Comparison of ENCODE assay signal across 1 cellular context in the genomic region with DNA sequence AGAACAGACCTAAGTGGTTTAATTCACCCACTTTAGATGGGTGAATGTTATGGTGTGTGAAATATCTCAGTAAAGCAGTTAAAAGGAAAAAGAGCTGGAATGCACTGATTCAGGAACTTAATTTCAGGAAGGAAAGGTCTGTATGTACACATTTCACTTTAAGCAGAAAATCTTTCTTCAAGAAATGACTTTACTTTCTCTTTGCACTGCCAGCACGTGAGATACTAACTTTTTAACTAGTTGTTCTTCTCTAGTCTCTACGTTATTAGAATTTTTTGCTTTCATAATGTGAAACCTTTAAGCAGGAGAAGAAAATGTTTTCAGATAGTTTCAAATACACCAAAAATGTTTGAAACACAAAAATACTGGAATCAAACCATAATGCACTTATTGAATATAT.
TF ChIP-seq lines count a peak whose summit lies in the region.

No MANE protein-coding gene starts in this region.

TF ChIP-seq in HepG2, 621 proteins besides CTCF, POLR2A, EP300 and RAD21:
- TF ChIP-seq, protein P1, sequence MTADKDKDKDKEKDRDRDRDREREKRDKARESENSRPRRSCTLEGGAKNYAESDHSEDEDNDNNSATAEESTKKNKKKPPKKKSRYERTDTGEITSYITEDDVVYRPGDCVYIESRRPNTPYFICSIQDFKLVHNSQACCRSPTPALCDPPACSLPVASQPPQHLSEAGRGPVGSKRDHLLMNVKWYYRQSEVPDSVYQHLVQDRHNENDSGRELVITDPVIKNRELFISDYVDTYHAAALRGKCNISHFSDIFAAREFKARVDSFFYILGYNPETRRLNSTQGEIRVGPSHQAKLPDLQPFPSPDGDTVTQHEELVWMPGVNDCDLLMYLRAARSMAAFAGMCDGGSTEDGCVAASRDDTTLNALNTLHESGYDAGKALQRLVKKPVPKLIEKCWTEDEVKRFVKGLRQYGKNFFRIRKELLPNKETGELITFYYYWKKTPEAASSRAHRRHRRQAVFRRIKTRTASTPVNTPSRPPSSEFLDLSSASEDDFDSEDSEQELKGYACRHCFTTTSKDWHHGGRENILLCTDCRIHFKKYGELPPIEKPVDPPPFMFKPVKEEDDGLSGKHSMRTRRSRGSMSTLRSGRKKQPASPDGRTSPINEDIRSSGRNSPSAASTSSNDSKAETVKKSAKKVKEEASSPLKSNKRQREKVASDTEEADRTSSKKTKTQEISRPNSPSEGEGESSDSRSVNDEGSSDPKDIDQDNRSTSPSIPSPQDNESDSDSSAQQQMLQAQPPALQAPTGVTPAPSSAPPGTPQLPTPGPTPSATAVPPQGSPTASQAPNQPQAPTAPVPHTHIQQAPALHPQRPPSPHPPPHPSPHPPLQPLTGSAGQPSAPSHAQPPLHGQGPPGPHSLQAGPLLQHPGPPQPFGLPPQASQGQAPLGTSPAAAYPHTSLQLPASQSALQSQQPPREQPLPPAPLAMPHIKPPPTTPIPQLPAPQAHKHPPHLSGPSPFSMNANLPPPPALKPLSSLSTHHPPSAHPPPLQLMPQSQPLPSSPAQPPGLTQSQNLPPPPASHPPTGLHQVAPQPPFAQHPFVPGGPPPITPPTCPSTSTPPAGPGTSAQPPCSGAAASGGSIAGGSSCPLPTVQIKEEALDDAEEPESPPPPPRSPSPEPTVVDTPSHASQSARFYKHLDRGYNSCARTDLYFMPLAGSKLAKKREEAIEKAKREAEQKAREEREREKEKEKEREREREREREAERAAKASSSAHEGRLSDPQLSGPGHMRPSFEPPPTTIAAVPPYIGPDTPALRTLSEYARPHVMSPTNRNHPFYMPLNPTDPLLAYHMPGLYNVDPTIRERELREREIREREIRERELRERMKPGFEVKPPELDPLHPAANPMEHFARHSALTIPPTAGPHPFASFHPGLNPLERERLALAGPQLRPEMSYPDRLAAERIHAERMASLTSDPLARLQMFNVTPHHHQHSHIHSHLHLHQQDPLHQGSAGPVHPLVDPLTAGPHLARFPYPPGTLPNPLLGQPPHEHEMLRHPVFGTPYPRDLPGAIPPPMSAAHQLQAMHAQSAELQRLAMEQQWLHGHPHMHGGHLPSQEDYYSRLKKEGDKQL (CRISPR knock-in tag; IDR thresholded peaks at IDR 0.05; ENCODE audit: low read depth) = no peak
- TF ChIP-seq MYPOP (CRISPR knock-in tag; IDR thresholded peaks at IDR 0.05) = no peak
- TF ChIP-seq PHF20 (CRISPR knock-in tag; IDR thresholded peaks at IDR 0.05) = no peak
- TF ChIP-seq, protein P2, sequence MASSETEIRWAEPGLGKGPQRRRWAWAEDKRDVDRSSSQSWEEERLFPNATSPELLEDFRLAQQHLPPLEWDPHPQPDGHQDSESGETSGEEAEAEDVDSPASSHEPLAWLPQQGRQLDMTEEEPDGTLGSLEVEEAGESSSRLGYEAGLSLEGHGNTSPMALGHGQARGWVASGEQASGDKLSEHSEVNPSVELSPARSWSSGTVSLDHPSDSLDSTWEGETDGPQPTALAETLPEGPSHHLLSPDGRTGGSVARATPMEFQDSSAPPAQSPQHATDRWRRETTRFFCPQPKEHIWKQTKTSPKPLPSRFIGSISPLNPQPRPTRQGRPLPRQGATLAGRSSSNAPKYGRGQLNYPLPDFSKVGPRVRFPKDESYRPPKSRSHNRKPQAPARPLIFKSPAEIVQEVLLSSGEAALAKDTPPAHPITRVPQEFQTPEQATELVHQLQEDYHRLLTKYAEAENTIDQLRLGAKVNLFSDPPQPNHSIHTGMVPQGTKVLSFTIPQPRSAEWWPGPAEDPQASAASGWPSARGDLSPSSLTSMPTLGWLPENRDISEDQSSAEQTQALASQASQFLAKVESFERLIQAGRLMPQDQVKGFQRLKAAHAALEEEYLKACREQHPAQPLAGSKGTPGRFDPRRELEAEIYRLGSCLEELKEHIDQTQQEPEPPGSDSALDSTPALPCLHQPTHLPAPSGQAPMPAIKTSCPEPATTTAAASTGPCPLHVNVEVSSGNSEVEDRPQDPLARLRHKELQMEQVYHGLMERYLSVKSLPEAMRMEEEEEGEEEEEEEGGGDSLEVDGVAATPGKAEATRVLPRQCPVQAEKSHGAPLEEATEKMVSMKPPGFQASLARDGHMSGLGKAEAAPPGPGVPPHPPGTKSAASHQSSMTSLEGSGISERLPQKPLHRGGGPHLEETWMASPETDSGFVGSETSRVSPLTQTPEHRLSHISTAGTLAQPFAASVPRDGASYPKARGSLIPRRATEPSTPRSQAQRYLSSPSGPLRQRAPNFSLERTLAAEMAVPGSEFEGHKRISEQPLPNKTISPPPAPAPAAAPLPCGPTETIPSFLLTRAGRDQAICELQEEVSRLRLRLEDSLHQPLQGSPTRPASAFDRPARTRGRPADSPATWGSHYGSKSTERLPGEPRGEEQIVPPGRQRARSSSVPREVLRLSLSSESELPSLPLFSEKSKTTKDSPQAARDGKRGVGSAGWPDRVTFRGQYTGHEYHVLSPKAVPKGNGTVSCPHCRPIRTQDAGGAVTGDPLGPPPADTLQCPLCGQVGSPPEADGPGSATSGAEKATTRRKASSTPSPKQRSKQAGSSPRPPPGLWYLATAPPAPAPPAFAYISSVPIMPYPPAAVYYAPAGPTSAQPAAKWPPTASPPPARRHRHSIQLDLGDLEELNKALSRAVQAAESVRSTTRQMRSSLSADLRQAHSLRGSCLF (CRISPR knock-in tag; IDR thresholded peaks at IDR 0.05; ENCODE audit: borderline replicate concordance) = no peak
- TF ChIP-seq CBX5 (CRISPR knock-in tag; IDR thresholded peaks at IDR 0.05; ENCODE audit: borderline replicate concordance) = no peak
- TF ChIP-seq ZNF513 (CRISPR knock-in tag; conservative IDR thresholded peaks at IDR 0.05) = no peak
- no peak for TF ChIP-seq TP53 (CRISPR knock-in tag; conservative IDR thresholded peaks at IDR 0.05)
- TF ChIP-seq ZNF121 (CRISPR knock-in tag; IDR thresholded peaks at IDR 0.05) = no peak
- TF ChIP-seq BRD4 (CRISPR knock-in tag; IDR thresholded peaks at IDR 0.05) = no peak
- no peak for TF ChIP-seq MAF1 (CRISPR knock-in tag; IDR thresholded peaks at IDR 0.05; ENCODE audit: borderline replicate concordance)
- no peak for TF ChIP-seq FOXP1 (IDR thresholded peaks at IDR 0.05)
- TF ChIP-seq FOXP1 (CRISPR knock-in tag; IDR thresholded peaks at IDR 0.05) = no peak
- TF ChIP-seq MAZ (IDR thresholded peaks at IDR 0.05; ENCODE audit: borderline replicate concordance, low read depth, low read length) = no peak
- no peak for TF ChIP-seq MAZ (CRISPR knock-in tag; IDR thresholded peaks at IDR 0.05; ENCODE audit: low read depth)
- no peak for TF ChIP-seq HNRNPL (IDR thresholded peaks at IDR 0.05; ENCODE audit: low read depth, low read length)
- TF ChIP-seq, protein P3, sequence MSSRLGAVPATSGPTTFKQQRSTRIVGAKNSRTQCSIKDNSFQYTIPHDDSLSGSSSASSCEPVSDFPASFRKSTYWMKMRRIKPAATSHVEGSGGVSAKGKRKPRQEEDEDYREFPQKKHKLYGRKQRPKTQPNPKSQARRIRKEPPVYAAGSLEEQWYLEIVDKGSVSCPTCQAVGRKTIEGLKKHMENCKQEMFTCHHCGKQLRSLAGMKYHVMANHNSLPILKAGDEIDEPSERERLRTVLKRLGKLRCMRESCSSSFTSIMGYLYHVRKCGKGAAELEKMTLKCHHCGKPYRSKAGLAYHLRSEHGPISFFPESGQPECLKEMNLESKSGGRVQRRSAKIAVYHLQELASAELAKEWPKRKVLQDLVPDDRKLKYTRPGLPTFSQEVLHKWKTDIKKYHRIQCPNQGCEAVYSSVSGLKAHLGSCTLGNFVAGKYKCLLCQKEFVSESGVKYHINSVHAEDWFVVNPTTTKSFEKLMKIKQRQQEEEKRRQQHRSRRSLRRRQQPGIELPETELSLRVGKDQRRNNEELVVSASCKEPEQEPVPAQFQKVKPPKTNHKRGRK (CRISPR knock-in tag; IDR thresholded peaks at IDR 0.05) = no peak
- TF ChIP-seq ZNF224 (CRISPR knock-in tag; IDR thresholded peaks at IDR 0.05) = no peak
- TF ChIP-seq ARID3A (IDR thresholded peaks at IDR 0.05; ENCODE audit: low read depth, low read length) = no peak
TF ChIP-seq in HepG2: peak in this region for 0.
